ENCODE assay signal across 8 cellular contexts in genomic region chr11:13668102-13668956, GRCh38. TPM values are rescaled to one million over a fixed set of nuclear protein-coding genes. Genes with fewer than 3 reads are reported as not detected.
DNase-seq lines count a peak whose midpoint lies in the region; ATAC-seq and TF ChIP-seq lines count a peak whose summit lies in the region.

FAR1 (plus strand) TSS chr11:13668668; CDS start chr11:13694766, 26,098 bp downstream.

- H3K4me1 ChIP-seq in Caco-2 (peaks cover 32% of the 10 kb centered on the region), mesenchymal stem cell (ENCODE audit: control insufficient read depth, insufficient read depth, low read depth, low read length) (peaks cover 7% of the 10 kb centered on the region)

- peak within 1 kb of the TSS; percentile 92 for H3K4me3 Mint-ChIP-seq in Caco-2 (ENCODE audit: unreplicated experiment)
- peak within 1 kb of the TSS; percentile 94 to 100 for H3K4me3 Mint-ChIP-seq in effector memory CD8-positive, alpha-beta T cell

- H3K18ac ChIP-seq in mesenchymal stem cell (ENCODE audit: low read depth in 1 of 2, low read length in 2 of 2), result peak within 1 kb of the TSS; percentile 92

- peak; percentile 42 to 65 for TF ChIP-seq CTCF in Caco-2 (IDR thresholded peaks at IDR 0.05; ENCODE audit: insufficient read depth in 1 of 2, low read depth in 1 of 2, low read length in 1 of 2, severe bottlenecking in 1 of 2, unreplicated experiment in 1 of 2)

- no peaks in the 10 kb centered on the region for H3K27me3 Mint-ChIP-seq in Caco-2 (ENCODE audit: insufficient read depth, unreplicated experiment)
- H3K27me3 Mint-ChIP-seq in effector memory CD8-positive, alpha-beta T cell, result peaks cover 0 to 12% of the 10 kb centered on the region in 2 donors

- ATAC-seq in GM21360 (IDR thresholded peaks at IDR 0.05; ENCODE audit: unreplicated experiment), result peak; percentile 90
- peak; percentile 85 for ATAC-seq in effector memory CD8-positive, alpha-beta T cell (replicated peaks)

- H3K9me3 Mint-ChIP-seq in Caco-2 (ENCODE audit: unreplicated experiment), result no peaks in the 10 kb centered on the region
- H3K9me3 Mint-ChIP-seq in effector memory CD8-positive, alpha-beta T cell, result no peaks in the 10 kb centered on the region

- H3K36me3 Mint-ChIP-seq in Caco-2 (ENCODE audit: insufficient read depth, unreplicated experiment), result peaks cover 25% of the 10 kb centered on the region
- H3K36me3 Mint-ChIP-seq in effector memory CD8-positive, alpha-beta T cell (ENCODE audit: insufficient read depth), result peaks cover 14% of the 10 kb centered on the region

- H3K23ac ChIP-seq in mesenchymal stem cell (ENCODE audit: low read length in 2 of 2), result peak within 1 kb of the TSS in 1 of 2 experiments; percentile 79

- peak within 1 kb of the TSS; percentile 3 for H3K27ac ChIP-seq in mesenchymal stem cell (ENCODE audit: low read length, poor library complexity, severe bottlenecking)

- H3K4me1 Mint-ChIP-seq in Caco-2 (ENCODE audit: low read depth, unreplicated experiment), result peaks cover 27% of the 10 kb centered on the region
- peaks cover 30 to 38% of the 10 kb centered on the region in 2 donors for H3K4me1 Mint-ChIP-seq in effector memory CD8-positive, alpha-beta T cell (ENCODE audit: low read depth in 2 of 2)

- peak within 1 kb of the TSS; percentile 77 for H2BK120ac ChIP-seq in mesenchymal stem cell (ENCODE audit: low read depth, low read length)

- WGBS in mesenchymal stem cell, result under 1% methylated on average over 102 of the region's 104 CpGs

- peak within 1 kb of the TSS; percentile 93 for H4K8ac ChIP-seq in mesenchymal stem cell (ENCODE audit: low read length)

- no peak within 1 kb of the TSS for H2AK5ac ChIP-seq in mesenchymal stem cell (ENCODE audit: low read length, severe bottlenecking)

- intact Hi-C loops in Caco-2 (cut with micrococcal nuclease; ENCODE audit: unreplicated experiment), result loop anchor here (2.0 kb wide), 1 partner anchor 206 kb away; the partner anchor contains the start of gene BTBD10

- H3K4me3 ChIP-seq in Caco-2 (ENCODE audit: low read depth, low read length), result peak within 1 kb of the TSS; percentile 73
- H3K4me3 ChIP-seq in mesenchymal stem cell (ENCODE audit: insufficient read depth in 1 of 2, low read depth in 1 of 2, low read length in 2 of 2), result peak within 1 kb of the TSS; percentile 93 to 99

- H3K36me3 ChIP-seq in Caco-2 (ENCODE audit: control insufficient read depth, insufficient read depth, low read length) (no peaks in the 10 kb centered on the region), mesenchymal stem cell (ENCODE audit: control insufficient read depth in 1 of 2, insufficient read depth in 2 of 2, low read depth in 1 of 2, low read length in 2 of 2) (no peaks in the 10 kb centered on the region)

- H3K14ac ChIP-seq in mesenchymal stem cell (ENCODE audit: low read length in 2 of 2), result peak within 1 kb of the TSS in 1 of 2 experiments; percentile 61

- H3K27ac Mint-ChIP-seq in Caco-2 (ENCODE audit: unreplicated experiment), result peak within 1 kb of the TSS; percentile 91
- peak within 1 kb of the TSS; percentile 94 to 98 for H3K27ac Mint-ChIP-seq in effector memory CD8-positive, alpha-beta T cell

- H2BK5ac ChIP-seq in mesenchymal stem cell (ENCODE audit: low read depth, low read length, poor library complexity, severe bottlenecking), result peak within 1 kb of the TSS; percentile 3

- H3K4ac ChIP-seq in mesenchymal stem cell (ENCODE audit: low read depth in 1 of 2, low read length in 2 of 2), result peak within 1 kb of the TSS; percentile 91

- H4K91ac ChIP-seq in mesenchymal stem cell (ENCODE audit: low read length), result peak within 1 kb of the TSS; percentile 87

- DNase-seq in Caco-2 (peak; percentile 99), HT1080 (ENCODE audit: low read depth) (peak; percentile 100), NOMO-1 treated with DMSO at 0.1 percent for 48 hours (lab: John Stamatoyannopoulos, UW; ENCODE audit: unreplicated experiment) (peak; percentile 99), mesenchymal stem cell (peak; percentile 99)
- DNase-seq in activated CD8-positive, alpha-beta memory T cell treated with anti-CD3 and anti-CD28 coated beads for 48 hours (ENCODE audit: low read depth in 2 of 3, low spot score in 2 of 3), result peak; percentile 79 to 99 (median 89)
- DNase-seq in effector memory CD8-positive, alpha-beta T cell, result peak; percentile 92 to 94 (median 93)
- DNase-seq in stimulated activated CD8-positive, alpha-beta memory T cell treated with anti-CD3 and anti-CD28 coated beads, Interleukin-12 subunit alpha, Interleukin-12 subunit beta, amount 100 ng/mL, for 4 hours (ENCODE audit: low read depth), result peak; percentile 97

- H2BK15ac ChIP-seq in mesenchymal stem cell (ENCODE audit: low read depth, poor library complexity, severe bottlenecking), result peak within 1 kb of the TSS; percentile 39

- POLR2A ChIA-PET in Caco-2 (lab: Charles Lee), result interaction anchor here (0.6 to 0.9 kb wide), 3 partner anchors 23 to 205 kb away, joined by 3 to 4 read pairs (median 4); partner anchors contain the start of gene BTBD10

- H2BK12ac ChIP-seq in mesenchymal stem cell (ENCODE audit: low read length in 2 of 2), result peak within 1 kb of the TSS in 1 of 2 experiments; percentile 54

- H3K9me3 ChIP-seq in Caco-2 (no peaks in the 10 kb centered on the region), mesenchymal stem cell (ENCODE audit: control insufficient read depth, low read length) (no peaks in the 10 kb centered on the region)

- H3K4me2 ChIP-seq in mesenchymal stem cell (ENCODE audit: low read length, poor library complexity, severe bottlenecking), result peak within 1 kb of the TSS; percentile 83

- no TSS peak for BruUV-seq in Caco-2 (replicated peaks; lab: Mats Ljungman, UMichigan)

- H3K9ac ChIP-seq in mesenchymal stem cell (ENCODE audit: low read length), result peak within 1 kb of the TSS; percentile 95

- CTCF ChIA-PET in Caco-2 (lab: Charles Lee), result interaction anchor here (1.4 to 2.4 kb wide), 2 partner anchors 181 to 205 kb away, joined by 3 to 11 read pairs; no protein-coding TSS in a partner anchor

- H2AFZ ChIP-seq in mesenchymal stem cell (ENCODE audit: low read depth, low read length), result peak within 1 kb of the TSS; percentile 93

- no peaks in the 10 kb centered on the region for H3K79me1 ChIP-seq in mesenchymal stem cell (replicated peaks; ENCODE audit: low read length, poor library complexity, severe bottlenecking)

- H3K27me3 ChIP-seq in Caco-2 (replicated peaks; ENCODE audit: control insufficient read depth, insufficient read depth, low read length) (no peaks in the 10 kb centered on the region), mesenchymal stem cell (ENCODE audit: control insufficient read depth in 1 of 2, insufficient read depth in 1 of 2, low read length in 2 of 2) (no peaks in the 10 kb centered on the region)

RNA-seq across cellular contexts. Expression of gene FAR1, which starts in this region (rescaled TPM):
- 91.2 and 96.0 TPM in 2 replicates for total RNA-seq in Caco-2 (2022)
- total RNA-seq in HT1080 (2014; rRNA removed; shearing (Covaris generic)), result 52.8 and 63.5 TPM in 2 replicates
- 42.7 and 51.9 TPM in 2 replicates for polyA plus RNA-seq in HT1080 (2015; cell fraction: cytosol; rRNA removed)
- 126 and 136 TPM in 2 replicates for polyA plus RNA-seq in HT1080 (2015; cell fraction: nucleus; rRNA removed)
- 29.8 TPM for polyA plus RNA-seq in mesenchymal stem cell (2013, experiment 1 of 2)
- polyA plus RNA-seq in mesenchymal stem cell (2013, experiment 2 of 2), result 28.1 TPM

Comparison
In these comparisons a context has a peak if more than half of its experiments do, and no peak if none do; other contexts are left out.
1. Peak in every context shown above with its lines: DNase-seq, ATAC-seq, H3K4me3 ChIP-seq and H3K27ac ChIP-seq.